ENCODE assay signal across 19 cellular contexts in genomic region chr1:230174041-230174440, GRCh38.
A peak's percentile ranks its signal among the peaks of the same experiment; 100 is the strongest.
DNase-seq lines count a peak whose midpoint lies in the region; ATAC-seq and TF ChIP-seq lines count a peak whose summit lies in the region.
"Had no signal": no experiment of that assay in that cellular context is flagged by ENCODE, and none has a peak within 500 bp of the region (broad histone marks: within the 10 kb centered on the region; RNA-seq: fewer than 3 reads in every experiment).

No MANE protein-coding gene starts in this region.

- no peaks in the 10 kb centered on the region for H3K9me3 ChIP-seq in BLaER1
- H3K9me3 ChIP-seq in IMR-90 (ENCODE audit: control insufficient read depth, insufficient read depth, low read length), result no peaks in the 10 kb centered on the region
- H3K9me3 ChIP-seq: SJSA1 had no signal

- H4K5ac ChIP-seq in IMR-90 (ENCODE audit: low read depth, low read length), result no peak overlapping the region

- H2AK9ac ChIP-seq in IMR-90 (replicated peaks; ENCODE audit: low read depth, low read length, poor library complexity), result peak overlapping the region; percentile 62

- H3K36me3 Mint-ChIP-seq in chondrocyte (ENCODE audit: low read depth) (peaks cover 3% of the 10 kb centered on the region), osteocyte (ENCODE audit: unreplicated experiment) (peaks cover 7% of the 10 kb centered on the region)

- H3K4me3 Mint-ChIP-seq in chondrocyte (ENCODE audit: unreplicated experiment) (no peak overlapping the region), osteocyte (ENCODE audit: unreplicated experiment) (no peak overlapping the region)

- H3K4me1 ChIP-seq in BLaER1 (peaks cover 88% of the 10 kb centered on the region), IMR-90 (ENCODE audit: control insufficient read depth, insufficient read depth, low read length) (peaks cover 23% of the 10 kb centered on the region)

- H3K4me3 ChIP-seq in BLaER1 (no peak overlapping the region), IMR-90 (ENCODE audit: insufficient read depth, low read depth, low read length) (no peak overlapping the region)
- H3K4me3 ChIP-seq: K562, SJSA1 had no signal

- H3K9ac ChIP-seq in BLaER1, result no peak overlapping the region
- H3K9ac ChIP-seq in IMR-90 (ENCODE audit: low read depth, low read length), result no peak overlapping the region

- H4K91ac ChIP-seq in IMR-90 (ENCODE audit: insufficient read depth, low read depth, low read length), result no peak overlapping the region

- no peak overlapping the region for H4K8ac ChIP-seq in IMR-90 (ENCODE audit: low read depth in 2 of 2, low read length in 2 of 2)

- no peak for DNase-seq in IMR-90
- DNase-seq in chondrocyte (ENCODE audit: low spot score), result no peak
- DNase-seq in osteocyte (ENCODE audit: extremely low spot score, unreplicated experiment), result peak; percentile 73
- DNase-seq in H4 (ENCODE audit: low spot score), result no peak
- DNase-seq in NCI-H2196 (lab: John Stamatoyannopoulos, UW; ENCODE audit: unreplicated experiment), result no peak
- DNase-seq: COR-L47; DMS153; EL; H7; MV-4-11; NCI-H1417; NCI-H1930; NCI-H446 treated with DMSO at 0.1 percent for 48 hours; NK-92 treated with Interleukin-12 subunit alpha and Interleukin-12 subunit beta, amount 100 ng/mL, for 24 hours; PC-3 had no signal

- no peaks in the 10 kb centered on the region for H3K9me3 Mint-ChIP-seq in chondrocyte (ENCODE audit: low read depth)
- no peaks in the 10 kb centered on the region for H3K9me3 Mint-ChIP-seq in osteocyte (ENCODE audit: unreplicated experiment)

- no peak for TF ChIP-seq POLR2A in IMR-90 (IDR thresholded peaks at IDR 0.05; ENCODE audit: low read depth, low read length)

- POLR2A ChIA-PET in IMR-90 (lab: Charles Lee; ENCODE audit: unreplicated experiment), result no interaction called here

- CTCF ChIA-PET in IMR-90 (lab: Yijun Ruan, JAX), result no interaction called here

- peaks cover 59 to 83% of the 10 kb centered on the region in 2 experiments for H3K79me1 ChIP-seq in IMR-90 (ENCODE audit: low read depth in 1 of 2, low read length in 2 of 2)

- H3K4me2 ChIP-seq in BLaER1, result peak overlapping the region; percentile 71
- H3K4me2 ChIP-seq in IMR-90 (ENCODE audit: low read depth, low read length), result no peak overlapping the region

- no peak overlapping the region for H3K4ac ChIP-seq in IMR-90 (ENCODE audit: low read depth, low read length)

- intact Hi-C loops in IMR-90 (cut with micrococcal nuclease), result no loop called here

- in situ Hi-C loops in IMR-90 (cut with MboI; ENCODE audit: low sequenced_read_pairs), result no loop called here

- H2BK15ac ChIP-seq in IMR-90 (ENCODE audit: low read depth, low read length), result no peak overlapping the region

- peaks cover 22% of the 10 kb centered on the region for H3K9me1 ChIP-seq in IMR-90 (ENCODE audit: insufficient read depth, low read length)

- dilution Hi-C loops in IMR-90 (cut with HindIII; ENCODE audit: low sequenced_read_pairs, unreplicated experiment), result no loop called here

- H3K27me3 Mint-ChIP-seq in chondrocyte (ENCODE audit: low read depth) (no peaks in the 10 kb centered on the region), osteocyte (ENCODE audit: unreplicated experiment) (no peaks in the 10 kb centered on the region)

- no TSS peak for BruUV-seq in IMR-90 (replicated peaks; lab: Mats Ljungman, UMichigan)

- peaks cover 100% of the 10 kb centered on the region for H4K20me1 ChIP-seq in BLaER1
- H4K20me1 ChIP-seq in IMR-90 (ENCODE audit: insufficient read depth, low read length), result peaks cover 64% of the 10 kb centered on the region

- no peak overlapping the region for H3K56ac ChIP-seq in IMR-90 (ENCODE audit: extremely low read depth, insufficient read depth, low read length)

- 95% methylated on average over 2 of the region's 7 CpGs; no CpG with 5 or more reads in 1 of the 2 experiments for WGBS in IMR-90 (ENCODE audit: extremely low coverage in 2 of 2, insufficient read length in 1 of 2), 2 experiments

- no peak for TF ChIP-seq RAD21 in IMR-90 (IDR thresholded peaks at IDR 0.05; ENCODE audit: low read length)

- peaks cover 81% of the 10 kb centered on the region for H3K4me1 Mint-ChIP-seq in chondrocyte (ENCODE audit: low read depth)
- peaks cover 67% of the 10 kb centered on the region for H3K4me1 Mint-ChIP-seq in osteocyte (ENCODE audit: unreplicated experiment)

- no peak overlapping the region for H2BK20ac ChIP-seq in IMR-90 (ENCODE audit: low read depth, low read length)

- no peak overlapping the region for H2BK120ac ChIP-seq in IMR-90 (ENCODE audit: low read depth, low read length)

- no peak for ATAC-seq in IMR-90 (ENCODE audit: low read depth)
- no peak for ATAC-seq in GM21717 (IDR thresholded peaks at IDR 0.05; ENCODE audit: unreplicated experiment)
- ATAC-seq: PC-3 had no signal

- H3K27ac Mint-ChIP-seq in chondrocyte (ENCODE audit: unreplicated experiment), result peak overlapping the region; percentile 96
- peak overlapping the region; percentile 8 for H3K27ac Mint-ChIP-seq in osteocyte (ENCODE audit: unreplicated experiment)

- H2BK5ac ChIP-seq in IMR-90 (ENCODE audit: low read depth, low read length, poor library complexity, severe bottlenecking), result no peak overlapping the region

- H3K18ac ChIP-seq in IMR-90 (ENCODE audit: low read depth, low read length), result no peak overlapping the region

- no peak overlapping the region for H2AFZ ChIP-seq in IMR-90 (replicated peaks; ENCODE audit: low read length, poor library complexity)

- H3K27ac ChIP-seq in BLaER1 (peak overlapping the region; percentile 28), IMR-90 (ENCODE audit: insufficient read depth, low read length) (no peak overlapping the region)
- H3K27ac ChIP-seq: SJSA1 had no signal

- no peak overlapping the region for H3K23ac ChIP-seq in IMR-90 (ENCODE audit: low read depth, low read length)

- no peak overlapping the region for H3K14ac ChIP-seq in IMR-90 (replicated peaks; ENCODE audit: low read depth, low read length)

- no peak overlapping the region for H2AK5ac ChIP-seq in IMR-90 (ENCODE audit: low read depth, low read length)

- H3K36me3 ChIP-seq in BLaER1 (peaks cover 67% of the 10 kb centered on the region), IMR-90 (ENCODE audit: control insufficient read depth, insufficient read depth, low read length) (peaks cover 6% of the 10 kb centered on the region)
- H3K36me3 ChIP-seq: SJSA1 had no signal

- no peak for TF ChIP-seq CTCF in IMR-90 (conservative IDR thresholded peaks at IDR 0.05; ENCODE audit: low read depth, low read length)
- TF ChIP-seq CTCF in chondrocyte (IDR thresholded peaks at IDR 0.05), result no peak
- no peak for TF ChIP-seq CTCF in osteocyte (IDR thresholded peaks at IDR 0.05)

- no peaks in the 10 kb centered on the region for H3K27me3 ChIP-seq in BLaER1
- H3K27me3 ChIP-seq in IMR-90 (ENCODE audit: control insufficient read depth, insufficient read depth, low read length), result no peaks in the 10 kb centered on the region
- H3K27me3 ChIP-seq: SJSA1 had no signal

TF ChIP-seq in IMR-90, 13 proteins besides CTCF, POLR2A, EP300 and RAD21:
- TF ChIP-seq RCOR1 (IDR thresholded peaks at IDR 0.05; ENCODE audit: insufficient replicate concordance, low read length), result no peak
- TF ChIP-seq MXI1 (IDR thresholded peaks at IDR 0.05; ENCODE audit: borderline replicate concordance, low read depth, low read length), result no peak
- TF ChIP-seq BHLHE40 (IDR thresholded peaks at IDR 0.05; ENCODE audit: low read depth, low read length), result no peak
- TF ChIP-seq CEBPB (IDR thresholded peaks at IDR 0.05; ENCODE audit: low read depth, low read length), result no peak
- no peak for TF ChIP-seq SMC3 (IDR thresholded peaks at IDR 0.05; ENCODE audit: low read depth, low read length)
- no peak for TF ChIP-seq FOS (IDR thresholded peaks at IDR 0.05; ENCODE audit: low read depth, low read length)
- no peak for TF ChIP-seq NFE2L2 (IDR thresholded peaks at IDR 0.05; ENCODE audit: low read depth, low read length)
- no peak for TF ChIP-seq ELK1 (IDR thresholded peaks at IDR 0.05; ENCODE audit: borderline replicate concordance, low read depth, low read length)
- TF ChIP-seq RFX5 (IDR thresholded peaks at IDR 0.05; ENCODE audit: low read depth, low read length), result no peak
- TF ChIP-seq MAFK (IDR thresholded peaks at IDR 0.05; ENCODE audit: low read depth, low read length), result no peak
- TF ChIP-seq USF2 (IDR thresholded peaks at IDR 0.05; ENCODE audit: low read depth, low read length), result no peak
- no peak for TF ChIP-seq MAZ (IDR thresholded peaks at IDR 0.05; ENCODE audit: borderline replicate concordance, low read depth, low read length)
- TF ChIP-seq CHD1 (IDR thresholded peaks at IDR 0.05; ENCODE audit: low read depth, low read length), result no peak
